In genomic region chr1:62436466-62437272, GRCh38 we compare ENCODE assay signal across 1 cellular context.
TF ChIP-seq lines count a peak whose summit lies in the region.

TSS of gene USP1 (plus strand) at chr1:62437049. CDS start at chr1:62439868, 2,819 bp downstream.

TF ChIP-seq in HepG2, 621 proteins besides CTCF, POLR2A, EP300 and RAD21 (continued from another document):
- TF ChIP-seq ZNF513 (CRISPR knock-in tag; conservative IDR thresholded peaks at IDR 0.05) (no peak), ZNF598 (CRISPR knock-in tag; IDR thresholded peaks at IDR 0.05; ENCODE audit: borderline replicate concordance) (peak; percentile 70; the same call in 1 of the 2 replicates), TOE1 (CRISPR knock-in tag; IDR thresholded peaks at IDR 0.05) (0 out of 2 replicates have a peak, but pooled peaks have one; percentile 21), NFE2L2 (IDR thresholded peaks at IDR 0.05; ENCODE audit: low read length) (no peak), ZSCAN30 (CRISPR knock-in tag; IDR thresholded peaks at IDR 0.05) (no peak; the same call in 1 of the 2 replicates), REXO4 (CRISPR knock-in tag; IDR thresholded peaks at IDR 0.05; ENCODE audit: borderline replicate concordance) (no peak), ZNF687 (CRISPR knock-in tag; IDR thresholded peaks at IDR 0.05) (peak; percentile 74), ZSCAN22 (CRISPR knock-in tag; IDR thresholded peaks at IDR 0.05) (no peak), RARA (CRISPR knock-in tag; IDR thresholded peaks at IDR 0.05) (no peak), ZNF766 (CRISPR knock-in tag; IDR thresholded peaks at IDR 0.05; ENCODE audit: borderline replicate concordance) (peak; percentile 63; the same call in 1 of the 2 replicates), ZNF44 (CRISPR knock-in tag; IDR thresholded peaks at IDR 0.05) (no peak; the same call in 1 of the 2 replicates), TEAD3 (CRISPR knock-in tag; optimal IDR thresholded peaks at IDR 0.05; ENCODE audit: borderline replicate concordance) (no peak), TARDBP (CRISPR knock-in tag; IDR thresholded peaks at IDR 0.05) (peak; percentile 29; the same call in 1 of the 2 replicates), ZNF616 (CRISPR knock-in tag; IDR thresholded peaks at IDR 0.05; ENCODE audit: low read depth) (peak; percentile 86; the same call in 1 of the 2 replicates), ZNF792 (CRISPR knock-in tag; IDR thresholded peaks at IDR 0.05) (peak; percentile 76; the same call in 1 of the 2 replicates), ZFP82 (CRISPR knock-in tag; IDR thresholded peaks at IDR 0.05; ENCODE audit: borderline replicate concordance) (peak; percentile 48; the same call in 1 of the 2 replicates), EHMT2 (IDR thresholded peaks at IDR 0.05; ENCODE audit: borderline replicate concordance, low read depth, low read length) (no peak; the same call in 1 of the 2 replicates), ZNF589 (CRISPR knock-in tag; conservative IDR thresholded peaks at IDR 0.05) (no peak; the same call in none of the 2 replicates), HOMEZ (CRISPR knock-in tag; IDR thresholded peaks at IDR 0.05; ENCODE audit: low read depth) (peak; percentile 42), THRA (CRISPR knock-in tag; IDR thresholded peaks at IDR 0.05; ENCODE audit: borderline replicate concordance) (no peak), THAP8 (CRISPR knock-in tag; IDR thresholded peaks at IDR 0.05; ENCODE audit: borderline replicate concordance) (peak; percentile 37; the same call in 1 of the 2 replicates), AGO2 (optimal IDR thresholded peaks at IDR 0.05; ENCODE audit: low read depth, low read length) (no peak), KLF11 (CRISPR knock-in tag; IDR thresholded peaks at IDR 0.05) (no peak), ZNF737 (CRISPR knock-in tag; IDR thresholded peaks at IDR 0.05; ENCODE audit: borderline replicate concordance) (no peak), SRSF4 (IDR thresholded peaks at IDR 0.05; ENCODE audit: low read depth, low read length, poor library complexity, severe bottlenecking) (no peak), SP2 (CRISPR knock-in tag; IDR thresholded peaks at IDR 0.05) (peak; percentile 84), ZMAT3 (CRISPR knock-in tag; conservative IDR thresholded peaks at IDR 0.05) (peak; percentile 37; the same call in 1 of the 2 replicates), PRMT3 (CRISPR knock-in tag; IDR thresholded peaks at IDR 0.05; ENCODE audit: borderline replicate concordance, low read depth) (peak; percentile 87; the same call in 1 of the 2 replicates), ZNF674 (CRISPR knock-in tag; IDR thresholded peaks at IDR 0.05; ENCODE audit: low read depth) (no peak), ZBTB3 (CRISPR knock-in tag; IDR thresholded peaks at IDR 0.05; ENCODE audit: borderline replicate concordance, low read depth) (peak; percentile 26; the same call in 1 of the 2 replicates), ESRRA (CRISPR knock-in tag; IDR thresholded peaks at IDR 0.05; ENCODE audit: low read depth) (peak; percentile 47; the same call in 1 of the 2 replicates), ZNF780A (CRISPR knock-in tag; IDR thresholded peaks at IDR 0.05) (no peak), POLR2AphosphoS2 (IDR thresholded peaks at IDR 0.05; ENCODE audit: low read depth, low read length) (no peak), MIXL1 (CRISPR knock-in tag; IDR thresholded peaks at IDR 0.05) (no peak), SAP130 (CRISPR knock-in tag; IDR thresholded peaks at IDR 0.05; ENCODE audit: low read depth) (peak; percentile 82), ATM (IDR thresholded peaks at IDR 0.05; ENCODE audit: borderline replicate concordance) (no peak), NFKBIZ (CRISPR knock-in tag; IDR thresholded peaks at IDR 0.05) (no peak; the same call in 1 of the 2 replicates), BCL6 (CRISPR knock-in tag; IDR thresholded peaks at IDR 0.05) (no peak), ZNF577 (CRISPR knock-in tag; IDR thresholded peaks at IDR 0.05; ENCODE audit: borderline replicate concordance, low read depth) (no peak), MYNN (CRISPR knock-in tag; IDR thresholded peaks at IDR 0.05; ENCODE audit: low read depth) (no peak)
- TF ChIP-seq, protein P1, sequence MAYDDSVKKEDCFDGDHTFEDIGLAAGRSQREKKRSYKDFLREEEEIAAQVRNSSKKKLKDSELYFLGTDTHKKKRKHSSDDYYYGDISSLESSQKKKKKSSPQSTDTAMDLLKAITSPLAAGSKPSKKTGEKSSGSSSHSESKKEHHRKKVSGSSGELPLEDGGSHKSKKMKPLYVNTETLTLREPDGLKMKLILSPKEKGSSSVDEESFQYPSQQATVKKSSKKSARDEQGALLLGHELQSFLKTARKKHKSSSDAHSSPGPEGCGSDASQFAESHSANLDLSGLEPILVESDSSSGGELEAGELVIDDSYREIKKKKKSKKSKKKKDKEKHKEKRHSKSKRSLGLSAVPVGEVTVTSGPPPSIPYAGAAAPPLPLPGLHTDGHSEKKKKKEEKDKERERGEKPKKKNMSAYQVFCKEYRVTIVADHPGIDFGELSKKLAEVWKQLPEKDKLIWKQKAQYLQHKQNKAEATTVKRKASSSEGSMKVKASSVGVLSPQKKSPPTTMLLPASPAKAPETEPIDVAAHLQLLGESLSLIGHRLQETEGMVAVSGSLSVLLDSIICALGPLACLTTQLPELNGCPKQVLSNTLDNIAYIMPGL (CRISPR knock-in tag; IDR thresholded peaks at IDR 0.05; ENCODE audit: borderline replicate concordance in 1 of 2, low read depth in 1 of 2) = peak in 1 of 2 experiments; percentile 42; a peak in 1 of 4 replicates
